In genomic region chr1:52532732-52533327, GRCh38 we compare ENCODE assay signal across 17 cellular contexts. TPM values are rescaled to one million over a fixed set of nuclear protein-coding genes. Genes with fewer than 3 reads are reported as not detected.
A peak's percentile ranks its signal among the peaks of the same experiment; 100 is the strongest.
DNase-seq lines count a peak whose midpoint lies in the region; ATAC-seq, FAIRE-seq and TF ChIP-seq lines count a peak whose summit lies in the region.
"Had no signal": no experiment of that assay in that cellular context is flagged by ENCODE, and none has a peak within 500 bp of the region (broad histone marks: within the 10 kb centered on the region; RNA-seq: fewer than 3 reads in every experiment).

No MANE protein-coding gene starts in this region.

- no peak overlapping the region for H3K4me3 ChIP-seq in SU-DHL-6 (ENCODE audit: insufficient read depth, low read length, poor library complexity, severe bottlenecking)
- H3K4me3 ChIP-seq: sigmoid colon, SJCRH30 had no signal

- H3K27me3 ChIP-seq in SU-DHL-6 (ENCODE audit: low read length), result no peaks in the 10 kb centered on the region
- H3K27me3 ChIP-seq: BE2C, sigmoid colon, SJCRH30 had no signal

- no peak for DNase-seq in GM12891 (ENCODE audit: insufficient read length, low spot score)
- no peak for DNase-seq in natural killer cell treated with Interleukin-12 subunit alpha and Interleukin-12 subunit beta and Interleukin-15 and Interleukin-18, amount 100 ng/mL, for 72 hours (ENCODE audit: low spot score)
- no peak for DNase-seq in NCI-H2227 (lab: John Stamatoyannopoulos, UW; ENCODE audit: unreplicated experiment)
- DNase-seq in iPS-NIHi7 (ENCODE audit: extremely low spot score), result no peak
- DNase-seq: amygdala; BE2C; effector memory CD4-positive, alpha-beta T cell; midbrain; NCI-H1417; NCI-H2171; occipital lobe; sigmoid colon; SJCRH30; stimulated activated CD4-positive, alpha-beta T cell treated with anti-CD3 and anti-CD28 coated beads, Interleukin-2, amount 100 ng/mL, for 24 hours had no signal

- peak overlapping the region; percentile 63 to 90 (median 86) for H3K27ac Mint-ChIP-seq in IgD-negative memory B cell
- H3K27ac Mint-ChIP-seq in natural killer cell treated with Interleukin-12 subunit alpha and Interleukin-12 subunit beta and Interleukin-15 and Interleukin-18, amount 100 ng/mL, for 72 hours, result peak overlapping the region; percentile 24 to 62

- peak overlapping the region; percentile 2 to 77 (median 38) for H3K4me3 Mint-ChIP-seq in IgD-negative memory B cell
- H3K4me3 Mint-ChIP-seq in natural killer cell treated with Interleukin-12 subunit alpha and Interleukin-12 subunit beta and Interleukin-15 and Interleukin-18, amount 100 ng/mL, for 72 hours, result no peak overlapping the region

- H3K4me2 ChIP-seq in SU-DHL-6 (ENCODE audit: low read depth, low read length, poor library complexity, severe bottlenecking), result peak overlapping the region; percentile 23

- TF ChIP-seq CTCF in SU-DHL-6 (IDR thresholded peaks at IDR 0.05; ENCODE audit: insufficient read depth, low read length, poor library complexity, severe bottlenecking), result no peak

- peaks cover 0 to 9% (median 0%) of the 10 kb centered on the region in 3 donors for H3K9me3 Mint-ChIP-seq in IgD-negative memory B cell
- H3K9me3 Mint-ChIP-seq in natural killer cell treated with Interleukin-12 subunit alpha and Interleukin-12 subunit beta and Interleukin-15 and Interleukin-18, amount 100 ng/mL, for 72 hours, result no peaks in the 10 kb centered on the region

- no peak overlapping the region for H2AFZ ChIP-seq in SU-DHL-6 (ENCODE audit: low read depth, low read length, severe bottlenecking)

- no peak overlapping the region for H3K9ac ChIP-seq in SU-DHL-6 (ENCODE audit: low read length)

- no peaks in the 10 kb centered on the region for H3K27me3 Mint-ChIP-seq in IgD-negative memory B cell
- no peaks in the 10 kb centered on the region for H3K27me3 Mint-ChIP-seq in natural killer cell treated with Interleukin-12 subunit alpha and Interleukin-12 subunit beta and Interleukin-15 and Interleukin-18, amount 100 ng/mL, for 72 hours

- FAIRE-seq in GM12891 (lab: Jason Lieb, UNC), result peak; percentile 80

- no peaks in the 10 kb centered on the region; the same call in 1 of the 2 replicates for H3F3A ChIP-seq in SU-DHL-6 (ENCODE audit: insufficient read depth)

- no peak overlapping the region for H3K27ac ChIP-seq in SU-DHL-6 (ENCODE audit: low read depth, low read length)
- H3K27ac ChIP-seq: sigmoid colon, SJCRH30 had no signal

- no peaks in the 10 kb centered on the region for H3K9me2 ChIP-seq in SU-DHL-6 (replicated peaks; ENCODE audit: insufficient read depth, low read length)

- ATAC-seq in natural killer cell treated with Interleukin-12 subunit alpha and Interleukin-12 subunit beta and Interleukin-15 and Interleukin-18, amount 100 ng/mL, for 72 hours, result no peak
- ATAC-seq in GM21423 (IDR thresholded peaks at IDR 0.05; ENCODE audit: unreplicated experiment), result no peak

- no peaks in the 10 kb centered on the region for H3K9me3 ChIP-seq in SU-DHL-6 (ENCODE audit: insufficient read depth, low read length)
- H3K9me3 ChIP-seq: BE2C, sigmoid colon had no signal

- H3K4me1 Mint-ChIP-seq in IgD-negative memory B cell, result peaks cover 45 to 54% (median 49%) of the 10 kb centered on the region in 3 donors
- H3K4me1 Mint-ChIP-seq in natural killer cell treated with Interleukin-12 subunit alpha and Interleukin-12 subunit beta and Interleukin-15 and Interleukin-18, amount 100 ng/mL, for 72 hours (ENCODE audit: low read depth in 2 of 2), result peaks cover 18 to 25% of the 10 kb centered on the region in 2 donors

- peaks cover 10% of the 10 kb centered on the region for H3K36me3 Mint-ChIP-seq in IgD-negative memory B cell
- H3K36me3 Mint-ChIP-seq in natural killer cell treated with Interleukin-12 subunit alpha and Interleukin-12 subunit beta and Interleukin-15 and Interleukin-18, amount 100 ng/mL, for 72 hours, result peaks cover 4% of the 10 kb centered on the region

- TF ChIP-seq POLR2A in GM12891 (IDR thresholded peaks at IDR 0.05; ENCODE audit: low read depth, low read length), result no peak

- no peaks in the 10 kb centered on the region for H3K36me3 ChIP-seq in SU-DHL-6 (ENCODE audit: low read length)
- H3K36me3 ChIP-seq: BE2C had no signal

- peaks cover 10% of the 10 kb centered on the region; the same call in 1 of the 2 replicates for H4K20me1 ChIP-seq in SU-DHL-6 (ENCODE audit: low read depth, low read length)

- peaks cover 95% of the 10 kb centered on the region for H3K79me2 ChIP-seq in SU-DHL-6 (ENCODE audit: insufficient read depth, low read length)

TF ChIP-seq in GM12891, 5 proteins besides CTCF, POLR2A, EP300 and RAD21:
- TF ChIP-seq POLR2AphosphoS5 (IDR thresholded peaks at IDR 0.05; ENCODE audit: low read depth, low read length), result no peak
- TF ChIP-seq SPI1 (IDR thresholded peaks at IDR 0.05; ENCODE audit: low read depth, low read length), result peak; percentile 90

RNA-seq across cellular contexts. Expression of gene TUT4, which starts 20.1 kb away (rescaled TPM):
- polyA plus RNA-seq in GM12891 (2012; ENCODE audit: low read depth, missing spikeins), result 20.5 TPM
- polyA plus RNA-seq in IgD-negative memory B cell, result 46.3 TPM
- total RNA-seq in natural killer cell treated with Interleukin-12 subunit alpha and Interleukin-12 subunit beta and Interleukin-15 and Interleukin-18, amount 100 ng/mL, for 72 hours, result 10 to 100 TPM; 50.7 to 85.8 TPM
